ENCODE assay signal across 9 cellular contexts in the genomic region with DNA sequence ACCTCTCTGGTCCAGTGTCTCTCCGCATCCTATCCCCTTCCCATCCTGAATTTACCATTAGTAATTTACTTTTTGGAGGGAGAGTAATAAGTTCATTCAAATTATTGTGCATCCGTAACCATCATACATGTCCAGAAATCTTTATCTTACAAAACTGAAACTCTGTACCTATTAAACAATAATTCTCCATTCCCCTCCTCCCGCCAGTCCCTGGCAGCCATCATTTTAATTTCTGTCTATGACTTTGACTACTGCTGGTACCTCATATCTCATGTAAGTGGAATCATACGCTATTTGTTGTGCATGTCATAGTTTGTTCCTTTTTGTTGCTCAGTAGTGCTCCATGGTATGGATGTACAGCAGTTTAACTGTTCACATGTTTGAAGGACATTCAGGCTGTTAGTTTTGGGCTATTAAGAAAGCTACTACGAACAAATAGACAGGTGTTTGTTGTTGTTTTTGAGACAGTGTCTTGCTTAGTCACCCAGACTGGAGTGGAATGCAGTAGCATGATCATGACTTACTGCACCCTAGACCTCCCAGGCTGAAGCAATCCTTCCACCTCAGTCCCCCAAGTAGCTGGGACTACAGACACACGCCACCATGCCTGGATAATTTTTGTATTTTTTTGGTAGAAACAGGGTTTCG. TPM values are rescaled to one million over a fixed set of nuclear protein-coding genes. Genes with fewer than 3 reads are reported as not detected.
A peak's percentile ranks its signal among the peaks of the same experiment; 100 is the strongest.
DNase-seq lines count a peak whose midpoint lies in the region; ATAC-seq and TF ChIP-seq lines count a peak whose summit lies in the region.
"Had no signal": no experiment of that assay in that cellular context is flagged by ENCODE, and none has a peak within 500 bp of the region (broad histone marks: within the 10 kb centered on the region; RNA-seq: fewer than 3 reads in every experiment).

No MANE protein-coding gene starts in this region.

- H3K27ac ChIP-seq in SJCRH30 (no peak overlapping the region; the same call in 1 of the 2 replicates), sigmoid colon (peak overlapping the region in 2 of 4 donors; percentile 95 to 99), uterus (no peak overlapping the region)

- intact Hi-C loops in sigmoid colon (cut with DNase I): loop anchor here (5.0 kb wide), 2 partner anchors 46 to 89 kb away; a partner anchor contains a TSS
- intact Hi-C loops in uterus (cut with DNase I; ENCODE audit: low total_unique reads): no loop called here

- H3K4me1 ChIP-seq in SJCRH30 (peaks cover 14% of the 10 kb centered on the region), sigmoid colon (peaks cover 0 to 57% (median 44%) of the 10 kb centered on the region in 4 donors), uterus (peaks cover 4 to 7% of the 10 kb centered on the region in 2 donors)

- H3K4me3 ChIP-seq in SJCRH30 (peak overlapping the region; percentile 85), sigmoid colon (peak overlapping the region in 3 of 4 donors; percentile 53 to 89 (median 77)), uterus (peak overlapping the region in 1 of 2 donors; percentile 81)

- H3K36me3 ChIP-seq in SJCRH30 (peaks cover 2% of the 10 kb centered on the region; the same call in 1 of the 2 replicates), sigmoid colon (no peaks in the 10 kb centered on the region), uterus (no peaks in the 10 kb centered on the region)

- no peak for TF ChIP-seq POLR2A in erythroblast (IDR thresholded peaks at IDR 0.05; ENCODE audit: low read length)
- TF ChIP-seq POLR2A in sigmoid colon (IDR thresholded peaks at IDR 0.05): no peak
- TF ChIP-seq POLR2A in uterus (IDR thresholded peaks at IDR 0.05): no peak

- peaks cover 3% of the 10 kb centered on the region for H3K36me3 Mint-ChIP-seq in T-helper 2 cell treated with Interferon-gamma antibody and Interleukin-4, amounts not matched to agents 5 μg/mL and 100 μg/mL, for 36 hours (ENCODE audit: low read depth)

- TF ChIP-seq CTCF in sigmoid colon (IDR thresholded peaks at IDR 0.05) (no peak), uterus (IDR thresholded peaks at IDR 0.05) (no peak)

- no peak for ATAC-seq in HG03159 (IDR thresholded peaks at IDR 0.05; ENCODE audit: unreplicated experiment)

- H3K9me3 ChIP-seq in SJCRH30 (replicated peaks) (no peaks in the 10 kb centered on the region), sigmoid colon (no peaks in the 10 kb centered on the region), uterus (no peaks in the 10 kb centered on the region)

- no peak for DNase-seq in T-helper 2 cell treated with Interferon-gamma antibody and Interleukin-4, amounts not matched to agents 5 μg/mL and 100 μg/mL, for 36 hours (ENCODE audit: low spot score)
- DNase-seq in T-helper 2 cell (no peak), SJCRH30 (peak in 1 of 2 experiments; percentile 14), erythroblast (lab: John Stamatoyannopoulos, UW) (peak; percentile 32), sigmoid colon (no peak), uterus (no peak), NCI-H187 treated with DMSO at 0.1 percent for 48 hours (lab: John Stamatoyannopoulos, UW) (no peak)
- DNase-seq: activated naive CD4-positive, alpha-beta T cell had no signal

- H3K27me3 Mint-ChIP-seq in T-helper 2 cell treated with Interferon-gamma antibody and Interleukin-4, amounts not matched to agents 5 μg/mL and 100 μg/mL, for 36 hours (ENCODE audit: low read depth): no peaks in the 10 kb centered on the region

- H3K27me3 ChIP-seq in SJCRH30 (no peaks in the 10 kb centered on the region), sigmoid colon (no peaks in the 10 kb centered on the region), uterus (no peaks in the 10 kb centered on the region)

- no peaks in the 10 kb centered on the region for H3K9me3 Mint-ChIP-seq in T-helper 2 cell treated with Interferon-gamma antibody and Interleukin-4, amounts not matched to agents 5 μg/mL and 100 μg/mL, for 36 hours

- no peak overlapping the region for H3K27ac Mint-ChIP-seq in T-helper 2 cell treated with Interferon-gamma antibody and Interleukin-4, amounts not matched to agents 5 μg/mL and 100 μg/mL, for 36 hours

- H3K4me1 Mint-ChIP-seq in T-helper 2 cell treated with Interferon-gamma antibody and Interleukin-4, amounts not matched to agents 5 μg/mL and 100 μg/mL, for 36 hours (ENCODE audit: low read depth): peaks cover 36% of the 10 kb centered on the region

- peak overlapping the region; percentile 78 for H3K4me3 Mint-ChIP-seq in T-helper 2 cell treated with Interferon-gamma antibody and Interleukin-4, amounts not matched to agents 5 μg/mL and 100 μg/mL, for 36 hours

- no peak for TF ChIP-seq EP300 in sigmoid colon (IDR thresholded peaks at IDR 0.05)

- WGBS in sigmoid colon, 2 donors: 89% methylated on average over 7 of the region's 7 CpGs

RNA-seq across cellular contexts. Expression of a gene that starts 2.0 kb away (rescaled TPM):
- total RNA-seq in SJCRH30 (2014; rRNA removed; shearing (Covaris generic)): 44.0 and 48.7 TPM in 2 replicates
- total RNA-seq in sigmoid colon (100 to 1,000 TPM in 1 of 4 donors, 10 to 100 TPM in 3; 65.3 to 185 (median 82.1) TPM), uterus (100 to 1,000 TPM in 2 of 4 donors, 10 to 100 TPM in 2; 37.4 to 357 (median 112) TPM)
- 10 to 100 TPM; 16.2 to 22.5 (median 17.3) TPM for polyA plus RNA-seq in sigmoid colon

Comparison
In these comparisons a context has a peak if more than half of its experiments do, and no peak if none do; other contexts are left out.
1. DNase-seq: peak in erythroblast (2 of 2); none in T-helper 2 cell treated with Interferon-gamma antibody and Interleukin-4, amounts not matched to agents 5 μg/mL and 100 μg/mL, for 36 hours (single experiment), T-helper 2 cell (0 of 5), sigmoid colon (single experiment), uterus (0 of 2) and NCI-H187 treated with DMSO at 0.1 percent for 48 hours (single experiment).